Comparison of ENCODE assay signal across 1 cellular context in the genomic region with DNA sequence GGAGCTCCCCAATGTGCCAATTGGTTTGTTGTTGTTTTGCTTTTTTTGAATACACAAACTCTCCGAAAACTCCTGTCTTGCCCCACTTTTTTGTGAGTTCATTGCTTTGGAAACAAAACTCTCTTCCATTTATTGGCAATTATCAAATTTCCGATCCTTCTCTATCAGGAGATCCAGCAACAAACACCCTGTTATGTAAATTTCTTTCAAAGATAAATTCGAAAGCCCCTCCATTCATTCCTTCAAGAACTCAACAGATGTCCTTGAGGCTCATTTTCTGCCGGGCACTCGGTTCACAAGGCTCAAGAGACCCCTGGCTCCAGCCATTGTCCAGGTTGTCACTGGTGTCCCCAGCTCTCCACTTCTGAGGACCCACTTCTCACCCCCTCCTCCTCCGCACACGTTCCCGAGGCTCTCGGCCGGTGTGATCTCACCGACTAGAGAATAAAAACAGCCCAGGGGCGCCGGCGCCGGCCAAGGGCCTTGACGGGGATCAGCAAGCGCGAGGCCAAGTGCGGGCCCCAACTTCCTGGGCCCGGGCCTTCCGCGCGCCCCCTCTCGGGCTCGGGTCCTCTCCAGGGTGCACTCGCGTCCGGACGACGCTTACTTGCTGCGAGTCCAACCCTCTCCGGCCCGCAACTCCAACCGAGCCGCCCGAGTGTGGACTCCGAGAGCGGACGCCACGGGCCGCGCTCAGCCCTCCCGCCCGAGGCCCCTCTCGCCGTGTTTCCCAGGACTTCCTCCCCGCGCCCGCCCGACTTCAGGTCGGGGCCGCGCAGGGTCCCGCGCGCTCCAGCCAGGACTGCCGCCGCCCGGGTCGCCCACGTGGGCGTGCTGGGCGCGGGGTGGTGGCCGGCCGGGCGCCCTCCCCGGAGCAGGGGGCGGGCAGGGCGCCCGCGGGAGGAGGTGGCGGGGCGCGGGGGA.
TF ChIP-seq lines count a peak whose summit lies in the region.

No MANE protein-coding gene starts in this region.

TF ChIP-seq in K562, 482 proteins besides CTCF, POLR2A, EP300 and RAD21 (continued from another document):
- TF ChIP-seq, protein P1, sequence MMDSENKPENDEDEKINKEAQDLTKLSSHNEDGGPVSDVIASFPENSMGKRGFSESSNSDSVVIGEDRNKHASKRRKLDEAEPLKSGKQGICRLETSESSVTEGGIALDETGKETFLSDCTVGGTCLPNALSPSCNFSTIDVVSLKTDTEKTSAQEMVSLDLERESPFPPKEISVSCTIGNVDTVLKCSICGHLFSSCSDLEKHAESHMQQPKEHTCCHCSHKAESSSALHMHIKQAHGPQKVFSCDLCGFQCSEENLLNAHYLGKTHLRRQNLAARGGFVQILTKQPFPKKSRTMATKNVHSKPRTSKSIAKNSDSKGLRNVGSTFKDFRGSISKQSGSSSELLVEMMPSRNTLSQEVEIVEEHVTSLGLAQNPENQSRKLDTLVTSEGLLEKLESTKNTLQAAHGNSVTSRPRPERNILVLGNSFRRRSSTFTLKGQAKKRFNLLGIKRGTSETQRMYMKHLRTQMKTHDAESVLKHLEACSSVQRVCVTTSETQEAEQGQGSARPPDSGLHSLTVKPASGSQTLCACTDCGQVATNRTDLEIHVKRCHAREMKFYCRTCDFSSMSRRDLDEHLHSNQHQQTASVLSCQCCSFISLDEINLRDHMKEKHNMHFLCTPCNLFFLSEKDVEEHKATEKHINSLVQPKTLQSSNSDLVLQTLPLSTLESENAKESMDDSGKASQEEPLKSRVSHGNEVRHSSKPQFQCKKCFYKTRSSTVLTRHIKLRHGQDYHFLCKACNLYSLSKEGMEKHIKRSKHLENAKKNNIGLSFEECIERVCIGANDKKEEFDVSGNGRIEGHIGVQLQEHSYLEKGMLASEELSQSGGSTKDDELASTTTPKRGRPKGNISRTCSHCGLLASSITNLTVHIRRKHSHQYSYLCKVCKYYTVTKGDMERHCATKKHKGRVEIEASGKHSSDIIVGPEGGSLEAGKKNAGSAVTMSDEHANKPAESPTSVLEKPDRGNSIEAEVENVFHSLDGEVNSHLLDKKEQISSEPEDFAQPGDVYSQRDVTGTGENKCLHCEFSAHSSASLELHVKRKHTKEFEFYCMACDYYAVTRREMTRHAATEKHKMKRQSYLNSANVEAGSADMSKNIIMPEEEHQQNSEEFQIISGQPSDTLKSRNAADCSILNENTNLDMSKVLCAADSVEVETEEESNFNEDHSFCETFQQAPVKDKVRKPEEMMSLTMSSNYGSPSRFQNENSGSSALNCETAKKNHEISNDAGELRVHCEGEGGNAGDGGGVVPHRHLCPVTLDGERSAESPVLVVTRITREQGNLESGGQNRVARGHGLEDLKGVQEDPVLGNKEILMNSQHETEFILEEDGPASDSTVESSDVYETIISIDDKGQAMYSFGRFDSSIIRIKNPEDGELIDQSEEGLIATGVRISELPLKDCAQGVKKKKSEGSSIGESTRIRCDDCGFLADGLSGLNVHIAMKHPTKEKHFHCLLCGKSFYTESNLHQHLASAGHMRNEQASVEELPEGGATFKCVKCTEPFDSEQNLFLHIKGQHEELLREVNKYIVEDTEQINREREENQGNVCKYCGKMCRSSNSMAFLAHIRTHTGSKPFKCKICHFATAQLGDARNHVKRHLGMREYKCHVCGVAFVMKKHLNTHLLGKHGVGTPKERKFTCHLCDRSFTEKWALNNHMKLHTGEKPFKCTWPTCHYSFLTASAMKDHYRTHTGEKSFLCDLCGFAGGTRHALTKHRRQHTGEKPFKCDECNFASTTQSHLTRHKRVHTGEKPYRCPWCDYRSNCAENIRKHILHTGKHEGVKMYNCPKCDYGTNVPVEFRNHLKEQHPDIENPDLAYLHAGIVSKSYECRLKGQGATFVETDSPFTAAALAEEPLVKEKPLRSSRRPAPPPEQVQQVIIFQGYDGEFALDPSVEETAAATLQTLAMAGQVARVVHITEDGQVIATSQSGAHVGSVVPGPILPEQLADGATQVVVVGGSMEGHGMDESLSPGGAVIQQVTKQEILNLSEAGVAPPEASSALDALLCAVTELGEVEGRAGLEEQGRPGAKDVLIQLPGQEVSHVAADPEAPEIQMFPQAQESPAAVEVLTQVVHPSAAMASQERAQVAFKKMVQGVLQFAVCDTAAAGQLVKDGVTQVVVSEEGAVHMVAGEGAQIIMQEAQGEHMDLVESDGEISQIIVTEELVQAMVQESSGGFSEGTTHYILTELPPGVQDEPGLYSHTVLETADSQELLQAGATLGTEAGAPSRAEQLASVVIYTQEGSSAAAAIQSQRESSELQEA (IDR thresholded peaks at IDR 0.05; ENCODE audit: low read depth), result no peak
- TF ChIP-seq BMI1 (IDR thresholded peaks at IDR 0.05; ENCODE audit: low read length), result no peak
- TF ChIP-seq EP400 (IDR thresholded peaks at IDR 0.05), result peak; percentile 32; the same call in 1 of the 2 replicates
- TF ChIP-seq SP2 (IDR thresholded peaks at IDR 0.05; ENCODE audit: extremely low read depth, low read depth, low read length, poor library complexity, severe bottlenecking), result no peak
- TF ChIP-seq ZNF766 (CRISPR knock-in tag; conservative IDR thresholded peaks at IDR 0.05), result no peak
- TF ChIP-seq CBX2 (IDR thresholded peaks at IDR 0.05; ENCODE audit: insufficient read depth, low read length, poor library complexity, severe bottlenecking), result no peak
- TF ChIP-seq, protein P2, sequence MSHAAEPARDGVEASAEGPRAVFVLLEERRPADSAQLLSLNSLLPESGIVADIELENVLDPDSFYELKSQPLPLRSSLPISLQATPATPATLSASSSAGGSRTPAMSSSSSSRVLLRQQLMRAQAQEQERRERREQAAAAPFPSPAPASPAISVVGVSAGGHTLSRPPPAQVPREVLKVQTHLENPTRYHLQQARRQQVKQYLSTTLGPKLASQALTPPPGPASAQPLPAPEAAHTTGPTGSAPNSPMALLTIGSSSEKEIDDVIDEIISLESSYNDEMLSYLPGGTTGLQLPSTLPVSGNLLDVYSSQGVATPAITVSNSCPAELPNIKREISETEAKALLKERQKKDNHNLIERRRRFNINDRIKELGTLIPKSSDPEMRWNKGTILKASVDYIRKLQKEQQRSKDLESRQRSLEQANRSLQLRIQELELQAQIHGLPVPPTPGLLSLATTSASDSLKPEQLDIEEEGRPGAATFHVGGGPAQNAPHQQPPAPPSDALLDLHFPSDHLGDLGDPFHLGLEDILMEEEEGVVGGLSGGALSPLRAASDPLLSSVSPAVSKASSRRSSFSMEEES (CRISPR knock-in tag; IDR thresholded peaks at IDR 0.05), result no peak
- TF ChIP-seq KDM4B (IDR thresholded peaks at IDR 0.05; ENCODE audit: borderline replicate concordance in 2 of 2, low read depth in 1 of 2), result no peak; a peak in 1 of 4 replicates
- TF ChIP-seq ZNF740 (CRISPR knock-in tag; IDR thresholded peaks at IDR 0.05), result no peak
- no peak for TF ChIP-seq ZNF740 (tag; IDR thresholded peaks at IDR 0.05)
- TF ChIP-seq ZNF197 (CRISPR knock-in tag; IDR thresholded peaks at IDR 0.05; ENCODE audit: low read depth), result peak; percentile 46; the same call in 1 of the 2 replicates
- no peak for TF ChIP-seq E2F5 (CRISPR knock-in tag; IDR thresholded peaks at IDR 0.05)
- TF ChIP-seq PPARD (CRISPR knock-in tag; IDR thresholded peaks at IDR 0.05), result no peak
- no peak for TF ChIP-seq DPF2 (IDR thresholded peaks at IDR 0.05)
- TF ChIP-seq MEF2D (tag; conservative IDR thresholded peaks at IDR 0.05; ENCODE audit: low read depth), result no peak
- TF ChIP-seq, protein P3, sequence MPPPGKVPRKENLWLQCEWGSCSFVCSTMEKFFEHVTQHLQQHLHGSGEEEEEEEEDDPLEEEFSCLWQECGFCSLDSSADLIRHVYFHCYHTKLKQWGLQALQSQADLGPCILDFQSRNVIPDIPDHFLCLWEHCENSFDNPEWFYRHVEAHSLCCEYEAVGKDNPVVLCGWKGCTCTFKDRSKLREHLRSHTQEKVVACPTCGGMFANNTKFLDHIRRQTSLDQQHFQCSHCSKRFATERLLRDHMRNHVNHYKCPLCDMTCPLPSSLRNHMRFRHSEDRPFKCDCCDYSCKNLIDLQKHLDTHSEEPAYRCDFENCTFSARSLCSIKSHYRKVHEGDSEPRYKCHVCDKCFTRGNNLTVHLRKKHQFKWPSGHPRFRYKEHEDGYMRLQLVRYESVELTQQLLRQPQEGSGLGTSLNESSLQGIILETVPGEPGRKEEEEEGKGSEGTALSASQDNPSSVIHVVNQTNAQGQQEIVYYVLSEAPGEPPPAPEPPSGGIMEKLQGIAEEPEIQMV (tag; conservative IDR thresholded peaks at IDR 0.05; ENCODE audit: low read depth), result no peak
- TF ChIP-seq BDP1 (IDR thresholded peaks at IDR 0.05; ENCODE audit: insufficient read depth, insufficient read length), result no peak
- TF ChIP-seq SMARCE1 (IDR thresholded peaks at IDR 0.05), result no peak
